21 cellular contexts compared by ENCODE assay signal in the genomic region with DNA sequence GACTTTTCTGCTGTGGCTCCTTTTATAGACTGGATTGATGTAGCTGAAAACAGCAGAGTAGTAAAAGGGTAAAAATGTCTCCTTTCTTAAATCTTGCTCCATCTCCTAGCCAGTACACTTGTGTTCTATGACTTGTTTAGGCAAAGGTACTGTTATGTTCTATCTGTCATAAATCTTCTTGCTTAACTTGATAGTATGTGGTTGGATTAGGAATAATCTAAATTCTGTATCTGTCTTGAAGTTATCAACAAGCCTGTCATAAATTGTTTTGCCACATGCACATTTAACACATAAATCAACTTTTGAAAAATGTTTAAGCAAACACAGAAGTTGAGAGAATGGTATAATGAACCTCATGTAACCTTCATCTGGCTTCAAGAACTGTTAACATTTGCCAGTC.
"Had no signal": no experiment of that assay in that cellular context is flagged by ENCODE, and none has a peak within 500 bp of the region (broad histone marks: within the 10 kb centered on the region; RNA-seq: fewer than 3 reads in every experiment).

No MANE protein-coding gene starts in this region.

- H3K9me3 ChIP-seq: esophagus squamous epithelium, lower lobe of right lung, pancreas, right atrium auricular region, spleen, testis, tibial artery had no signal

- H3K9me3 Mint-ChIP-seq: natural killer cell; stimulated activated memory B cell treated with anti-CD40 and anti-IgM and Interleukin-4, amounts not matched to agents 10 μg/mL and 1 μg/mL and 100 μg/mL, for 72 hours; type B pancreatic cell had no signal

- H3K36me3 ChIP-seq: esophagus squamous epithelium, lower lobe of right lung, pancreas, right atrium auricular region, spleen, tibial artery had no signal

- H3K27ac Mint-ChIP-seq: effector memory CD8-positive, alpha-beta T cell; natural killer cell; stimulated activated memory B cell treated with anti-CD40 and anti-IgM and Interleukin-4, amounts not matched to agents 10 μg/mL and 1 μg/mL and 100 μg/mL, for 72 hours; type B pancreatic cell had no signal

- H3K36me3 Mint-ChIP-seq: natural killer cell; stimulated activated memory B cell treated with anti-CD40 and anti-IgM and Interleukin-4, amounts not matched to agents 10 μg/mL and 1 μg/mL and 100 μg/mL, for 72 hours had no signal

- DNase-seq: dermis blood vessel endothelial cell; effector memory CD8-positive, alpha-beta T cell; erythroblast; esophagus squamous epithelium; head of caudate nucleus; left ventricle myocardium superior; lower lobe of right lung; natural killer cell; occipital lobe; pancreas; spleen; stimulated activated CD4-positive, alpha-beta T cell treated with anti-CD3 and anti-CD28 coated beads, Interleukin-4, amount 100 ng/mL, for 4 hours; stimulated activated naive CD8-positive, alpha-beta T cell treated with anti-CD3 and anti-CD28 coated beads, Interleukin-15, Interleukin-2, amounts not matched to agents 100 U/mL and 50 U/mL, for 24 hours; substantia nigra; testis; tibial artery had no signal

- H3K4me1 ChIP-seq: lower lobe of right lung, pancreas, right atrium auricular region, spleen, testis, tibial artery had no signal

- H3K27ac ChIP-seq: coronary artery, esophagus squamous epithelium, lower lobe of right lung, pancreas, right atrium auricular region, skin epidermis, spleen, testis, tibial artery had no signal

- H3K4me3 Mint-ChIP-seq: effector memory CD8-positive, alpha-beta T cell; natural killer cell; stimulated activated memory B cell treated with anti-CD40 and anti-IgM and Interleukin-4, amounts not matched to agents 10 μg/mL and 1 μg/mL and 100 μg/mL, for 72 hours; type B pancreatic cell had no signal

- H3K4me3 ChIP-seq: coronary artery, esophagus squamous epithelium, lower lobe of right lung, pancreas, right atrium auricular region, skin epidermis, spleen, testis, tibial artery had no signal

- H3K27me3 Mint-ChIP-seq: stimulated activated memory B cell treated with anti-CD40 and anti-IgM and Interleukin-4, amounts not matched to agents 10 μg/mL and 1 μg/mL and 100 μg/mL, for 72 hours; type B pancreatic cell had no signal

- H3K4me1 Mint-ChIP-seq: natural killer cell; stimulated activated memory B cell treated with anti-CD40 and anti-IgM and Interleukin-4, amounts not matched to agents 10 μg/mL and 1 μg/mL and 100 μg/mL, for 72 hours had no signal

- ATAC-seq: effector memory CD8-positive, alpha-beta T cell; left ventricle myocardium superior; lower lobe of right lung; natural killer cell; pancreas; stimulated activated memory B cell treated with anti-CD40 and anti-IgM and Interleukin-4, amounts not matched to agents 10 μg/mL and 1 μg/mL and 100 μg/mL, for 72 hours; stimulated activated naive CD8-positive, alpha-beta T cell treated with anti-CD3 and anti-CD28 coated beads, Interleukin-15, Interleukin-2, amounts not matched to agents 100 U/mL and 50 U/mL, for 24 hours had no signal

- H3K27me3 ChIP-seq: esophagus squamous epithelium, pancreas, right atrium auricular region, spleen, testis, tibial artery had no signal
